In genomic region chr10:65128277-65128676, GRCh38 we compare ENCODE assay signal across 23 cellular contexts.
"Had no signal": no experiment of that assay in that cellular context is flagged by ENCODE, and none has a peak within 500 bp of the region (broad histone marks: within the 10 kb centered on the region; RNA-seq: fewer than 3 reads in every experiment).

No MANE protein-coding gene starts in this region.

- H3K4me1 ChIP-seq: neural progenitor cell, prostate gland, stomach, thyroid gland, tibial nerve, upper lobe of left lung, vagina had no signal

- H3K9ac ChIP-seq: neural progenitor cell had no signal

- H3K9me3 ChIP-seq: ovary, prostate gland, stomach, thoracic aorta, thyroid gland, tibial nerve, upper lobe of left lung, vagina had no signal

- FAIRE-seq: urothelium cell line had no signal

- ATAC-seq: natural killer cell; right cardiac atrium; sciatic nerve; stimulated activated effector memory CD8-positive, alpha-beta T cell treated with anti-CD3 and anti-CD28 coated beads, Interleukin-12 subunit alpha, Interleukin-12 subunit beta, amount 100 ng/mL, for 72 hours; stimulated activated naive B cell treated with anti-CD40 and anti-IgM and Interleukin-4, amounts not matched to agents 10 μg/mL and 1 μg/mL and 100 μg/mL, for 72 hours had no signal

- H3K27me3 ChIP-seq: neural progenitor cell, ovary, stomach, thyroid gland, tibial nerve, upper lobe of left lung, vagina had no signal

- H3K27ac ChIP-seq: neural progenitor cell, ovary, prostate gland, skin epidermis, stomach, thoracic aorta, thyroid gland, tibial nerve, upper lobe of left lung, vagina had no signal

- H3K4me2 ChIP-seq: neural progenitor cell had no signal

- H3K4me3 ChIP-seq: neural progenitor cell, ovary, prostate gland, skin epidermis, stomach, thoracic aorta, thyroid gland, tibial nerve, upper lobe of left lung, vagina had no signal

- H2AFZ ChIP-seq: neural progenitor cell had no signal

- DNase-seq: natural killer cell; occipital lobe; ovary; right cardiac atrium; stimulated activated CD4-positive, alpha-beta T cell treated with anti-CD3 and anti-CD28 coated beads, Interleukin-15, amount 100 ng/mL, for 24 hours; stimulated activated CD4-positive, alpha-beta T cell treated with anti-CD3 and anti-CD28 coated beads, Interleukin-2, amount 100 ng/mL, for 24 hours; stimulated activated CD4-positive, alpha-beta T cell treated with anti-CD3 and anti-CD28 coated beads, Interleukin-2, amount 100 ng/mL, for 48 hours; stimulated activated CD4-positive, alpha-beta T cell treated with anti-CD3 and anti-CD28 coated beads, Interleukin-4, amount 100 ng/mL, for 24 hours; stimulated activated naive B cell treated with anti-CD40 and anti-IgM and Interleukin-4, amounts not matched to agents 10 μg/mL and 1 μg/mL and 100 μg/mL, for 72 hours; stimulated activated naive CD4-positive, alpha-beta T cell treated with Interleukin-2 at 50 U/mL for 16 hours; stomach; thyroid gland; trophoblast cell; upper lobe of left lung had no signal

- H3K36me3 ChIP-seq: neural progenitor cell, ovary, prostate gland, stomach, thoracic aorta, thyroid gland, tibial nerve, upper lobe of left lung, vagina had no signal
